8 cellular contexts compared by ENCODE assay signal in the genomic region with DNA sequence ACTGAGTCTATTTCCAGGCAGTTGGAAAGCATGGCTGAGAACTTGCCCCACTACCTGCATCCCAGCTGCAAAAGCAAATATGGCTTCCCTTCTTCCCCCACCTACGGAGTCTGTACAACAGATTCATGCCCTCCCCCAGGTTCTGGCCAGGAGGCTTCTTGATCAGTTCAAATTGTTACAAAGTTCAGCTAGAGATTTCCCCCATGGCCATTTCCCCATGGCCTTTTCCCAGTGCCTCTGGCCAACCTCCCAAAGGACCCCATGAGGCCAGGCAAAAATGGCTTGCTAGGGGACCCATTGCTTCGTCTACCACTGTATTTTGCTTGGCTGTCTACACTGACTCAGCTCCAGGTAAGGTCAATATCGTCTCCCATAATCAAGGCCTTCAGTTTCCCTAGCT.
"Had no signal": no experiment of that assay in that cellular context is flagged by ENCODE, and none has a peak within 500 bp of the region (broad histone marks: within the 10 kb centered on the region; RNA-seq: fewer than 3 reads in every experiment).

No MANE protein-coding gene starts in this region.

- H3K36me3 ChIP-seq: HAP-1 had no signal

- H3K4me3 Mint-ChIP-seq: HFFc6 had no signal

- H3K27ac Mint-ChIP-seq: HFFc6 had no signal

- H2AFZ ChIP-seq: GM23248 had no signal

- H3K27ac ChIP-seq: GM23248, HL-60 had no signal

- H3K4me3 ChIP-seq: GM23248, HAP-1, K562 had no signal

- DNase-seq: GM23248, GOT3, H7, HFFc6, IMR-90 had no signal

- H3K9me3 ChIP-seq: HAP-1 had no signal

- H3K4me1 ChIP-seq: HAP-1 had no signal
